ENCODE assay signal across 24 cellular contexts in the genomic region with DNA sequence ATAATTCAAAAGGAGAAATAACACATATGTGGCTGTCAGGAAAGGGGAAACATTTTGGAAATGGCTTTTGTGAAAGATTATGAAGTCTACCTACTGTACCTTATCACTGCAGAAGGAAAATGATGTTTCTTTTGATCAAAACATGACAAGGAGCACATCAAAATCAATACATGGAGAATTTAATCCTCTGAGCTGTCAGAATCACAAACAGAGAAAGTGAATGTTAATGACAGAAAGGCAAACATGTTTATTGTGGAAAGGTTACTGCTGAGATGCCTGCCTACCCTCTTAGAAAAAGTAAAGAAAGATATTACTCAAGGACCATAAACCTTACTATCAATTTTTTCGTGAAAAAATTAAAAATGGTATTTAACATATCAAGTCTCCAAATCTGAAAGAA.
"Had no signal": no experiment of that assay in that cellular context is flagged by ENCODE, and none has a peak within 500 bp of the region (broad histone marks: within the 10 kb centered on the region; RNA-seq: fewer than 3 reads in every experiment).

No MANE protein-coding gene starts in this region.

- H3K36me3 ChIP-seq: stomach, suprapubic skin, thoracic aorta, thyroid gland, tibial artery, tibial nerve, transverse colon, upper lobe of left lung, upper lobe of right lung, uterus, vagina had no signal

- H3K27ac ChIP-seq: stomach, suprapubic skin, testis, thoracic aorta, thyroid gland, tibial artery, tibial nerve, transverse colon, upper lobe of left lung, upper lobe of right lung, uterus, vagina had no signal

- DNase-seq: stimulated activated CD4-positive, alpha-beta T cell treated with anti-CD3 and anti-CD28 coated beads, Interleukin-2, amount 100 ng/mL, for 48 hours; stimulated activated CD4-positive, alpha-beta T cell treated with anti-CD3 and anti-CD28 coated beads, Interleukin-4, amount 100 ng/mL, for 1 hour; stimulated activated CD4-positive, alpha-beta T cell treated with anti-CD3 and anti-CD28 coated beads, Interleukin-4, amount 100 ng/mL, for 24 hours; stimulated activated CD4-positive, alpha-beta T cell treated with anti-CD3 and anti-CD28 coated beads, Interleukin-4, amount 100 ng/mL, for 4 hours; stimulated activated CD8-positive, alpha-beta memory T cell treated with anti-CD3 and anti-CD28 coated beads, Interleukin-4, amount 100 ng/mL, for 48 hours; stimulated activated naive B cell treated with anti-CD40 and anti-IgM and Interleukin-4, amounts not matched to agents 10 μg/mL and 1 μg/mL and 100 μg/mL, for 72 hours; stimulated activated naive CD4-positive, alpha-beta T cell; stimulated activated naive CD4-positive, alpha-beta T cell treated with Interleukin-2 at 50 U/mL for 16 hours; stimulated activated naive CD8-positive, alpha-beta T cell treated with anti-CD3 and anti-CD28 coated beads, Interleukin-15, amount 100 ng/mL, for 72 hours; stimulated activated naive CD8-positive, alpha-beta T cell treated with anti-CD3 and anti-CD28 coated beads, Interleukin-15, Interleukin-2, amounts not matched to agents 100 U/mL and 50 U/mL, for 24 hours; stomach; substantia nigra; testis; thyroid gland; tibial artery; transverse colon; trophoblast cell; upper lobe of left lung; upper lobe of right lung; uterus had no signal

- H3K27me3 ChIP-seq: stomach, suprapubic skin, testis, thyroid gland, tibial artery, tibial nerve, transverse colon, upper lobe of left lung, upper lobe of right lung, uterus, vagina had no signal

- H3K4me3 ChIP-seq: stomach, suprapubic skin, testis, thoracic aorta, thyroid gland, tibial artery, tibial nerve, transverse colon, upper lobe of left lung, upper lobe of right lung, uterus, vagina had no signal

- H3K9me3 ChIP-seq: stomach, suprapubic skin, testis, thoracic aorta, thyroid gland, tibial artery, tibial nerve, transverse colon, upper lobe of left lung, upper lobe of right lung, uterus, vagina had no signal

- H3K4me1 ChIP-seq: stomach, suprapubic skin, testis, thyroid gland, tibial artery, tibial nerve, transverse colon, upper lobe of left lung, upper lobe of right lung, uterus, vagina had no signal
